11 cellular contexts compared by ENCODE assay signal in genomic region chr2:237556773-237557632, GRCh38. TPM values are rescaled to one million over a fixed set of nuclear protein-coding genes. Genes with fewer than 3 reads are reported as not detected.
A peak's percentile ranks its signal among the peaks of the same experiment; 100 is the strongest.
DNase-seq lines count a peak whose midpoint lies in the region; ATAC-seq lines count a peak whose summit lies in the region.
"Had no signal": no experiment of that assay in that cellular context is flagged by ENCODE, and none has a peak within 500 bp of the region (broad histone marks: within the 10 kb centered on the region; RNA-seq: fewer than 3 reads in every experiment).

No MANE protein-coding gene starts in this region.

- intact Hi-C loops in Right ventricle myocardium inferior (cut with DNase I), result no loop called here

- DNase-seq in fibroblast of peridontal ligament (ENCODE audit: extremely low read depth), result peak; percentile 10
- no peak for DNase-seq in cerebellar cortex (ENCODE audit: low spot score)
- DNase-seq in NCI-H774 (lab: John Stamatoyannopoulos, UW), result no peak
- DNase-seq in NCI-H1417 treated with DMSO at 0.1 percent for 48 hours (lab: John Stamatoyannopoulos, UW), result no peak
- DNase-seq in Right ventricle myocardium inferior (ENCODE audit: missing footprints), result no peak
- DNase-seq: stomach had no signal

- ATAC-seq in GM18498 (IDR thresholded peaks at IDR 0.05; ENCODE audit: unreplicated experiment), result peak; percentile 97
- ATAC-seq in GM21423 (IDR thresholded peaks at IDR 0.05; ENCODE audit: unreplicated experiment), result peak; percentile 92
- ATAC-seq in HG03439 (IDR thresholded peaks at IDR 0.05; ENCODE audit: unreplicated experiment), result peak; percentile 94
- ATAC-seq in Right ventricle myocardium inferior, result no peak

RNA-seq across cellular contexts. Expression of gene PRLH, which starts 9.4 kb away (rescaled TPM):
- total RNA-seq in Right ventricle myocardium inferior, result not detected
- total RNA-seq: activated CD8-positive, alpha-beta memory T cell treated with anti-CD3 and anti-CD28 coated beads for 36 hours; epithelial cell of proximal tubule; stomach had no signal

RNA-seq across cellular contexts. Expression of gene RAB17, which starts 33.5 kb away (rescaled TPM):
- total RNA-seq in Right ventricle myocardium inferior, result 2.4 TPM
- total RNA-seq: activated CD8-positive, alpha-beta memory T cell treated with anti-CD3 and anti-CD28 coated beads for 36 hours had no signal
